Comparison of ENCODE assay signal across 8 cellular contexts in the genomic region with DNA sequence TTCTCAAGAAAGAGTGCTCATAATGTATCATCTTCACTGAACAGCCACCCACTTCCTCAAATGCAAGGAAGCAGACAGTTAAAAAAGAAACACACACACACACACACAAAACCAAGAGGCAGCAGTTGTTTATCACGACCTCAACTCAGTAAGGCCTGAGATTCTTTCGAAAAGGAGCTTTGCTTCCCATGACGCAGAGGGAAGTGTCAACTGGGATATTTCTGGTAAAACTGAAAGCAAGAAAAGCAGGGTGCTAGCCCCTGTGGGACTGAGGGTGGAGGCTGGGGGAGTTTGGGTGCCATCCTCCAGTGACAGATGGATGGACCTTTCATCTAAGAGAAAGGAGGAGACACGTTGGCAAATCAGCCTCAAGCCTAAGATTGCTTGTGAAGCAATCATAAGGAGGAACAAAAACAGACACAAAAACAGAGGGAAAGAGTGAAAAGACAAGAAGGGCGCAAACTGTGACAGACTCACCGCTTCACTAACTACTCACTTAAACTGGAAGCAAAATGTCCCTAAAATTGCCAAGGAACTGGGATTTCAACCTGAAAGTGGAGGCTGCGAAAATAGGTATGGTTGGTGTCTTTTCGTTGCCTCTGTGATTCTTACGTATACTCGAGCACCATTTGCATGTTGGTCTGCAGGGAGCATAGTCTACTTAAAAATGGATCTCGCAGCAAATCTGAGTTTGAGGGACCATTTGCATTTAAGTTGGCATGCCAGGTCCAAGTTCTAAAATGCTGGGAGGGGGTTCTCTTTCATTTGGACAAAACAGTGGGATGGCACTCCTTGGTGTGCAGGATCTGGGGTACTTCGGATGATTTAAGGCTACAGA. TPM values are rescaled to one million over a fixed set of nuclear protein-coding genes. Genes with fewer than 3 reads are reported as not detected.
DNase-seq lines count a peak whose midpoint lies in the region; ATAC-seq and TF ChIP-seq lines count a peak whose summit lies in the region.

A gene with protein sequence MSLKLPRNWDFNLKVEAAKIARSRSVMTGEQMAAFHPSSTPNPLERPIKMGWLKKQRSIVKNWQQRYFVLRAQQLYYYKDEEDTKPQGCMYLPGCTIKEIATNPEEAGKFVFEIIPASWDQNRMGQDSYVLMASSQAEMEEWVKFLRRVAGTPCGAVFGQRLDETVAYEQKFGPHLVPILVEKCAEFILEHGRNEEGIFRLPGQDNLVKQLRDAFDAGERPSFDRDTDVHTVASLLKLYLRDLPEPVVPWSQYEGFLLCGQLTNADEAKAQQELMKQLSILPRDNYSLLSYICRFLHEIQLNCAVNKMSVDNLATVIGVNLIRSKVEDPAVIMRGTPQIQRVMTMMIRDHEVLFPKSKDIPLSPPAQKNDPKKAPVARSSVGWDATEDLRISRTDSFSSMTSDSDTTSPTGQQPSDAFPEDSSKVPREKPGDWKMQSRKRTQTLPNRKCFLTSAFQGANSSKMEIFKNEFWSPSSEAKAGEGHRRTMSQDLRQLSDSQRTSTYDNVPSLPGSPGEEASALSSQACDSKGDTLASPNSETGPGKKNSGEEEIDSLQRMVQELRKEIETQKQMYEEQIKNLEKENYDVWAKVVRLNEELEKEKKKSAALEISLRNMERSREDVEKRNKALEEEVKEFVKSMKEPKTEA (plus strand): TSS at position 124 of the 838 bp plus-strand sequence. CDS start 389 bp downstream, at position 513.

- no peaks in the 10 kb centered on the region for H3K9me3 Mint-ChIP-seq in WTC11

- TF ChIP-seq CTCF in WTC11 (IDR thresholded peaks at IDR 0.05) = no peak

- peak; percentile 72 for ATAC-seq in HG02642 (IDR thresholded peaks at IDR 0.05; ENCODE audit: poor library complexity, unreplicated experiment)
- ATAC-seq in WTC11 = no peak

- no peaks in the 10 kb centered on the region for H3K4me1 ChIP-seq in rectal smooth muscle tissue (ENCODE audit: control insufficient read depth, insufficient read depth, low read length)

- H3K9ac ChIP-seq in rectal smooth muscle tissue (ENCODE audit: low read length) = peak within 1 kb of the TSS; percentile 25

- POLR2A ChIA-PET in WTC11 (lab: Charles Lee) = no interaction called here

- no peaks in the 10 kb centered on the region for H3K27me3 Mint-ChIP-seq in WTC11 (ENCODE audit: low read depth)

- H3K27ac ChIP-seq in caudate nucleus (ENCODE audit: low read depth, low read length) = peak within 1 kb of the TSS; percentile 45
- no peak within 1 kb of the TSS for H3K27ac ChIP-seq in rectal smooth muscle tissue (ENCODE audit: low read depth, low read length)

- H3K4me1 Mint-ChIP-seq in WTC11 = peaks cover 20% of the 10 kb centered on the region

- H3K4me3 ChIP-seq in rectal smooth muscle tissue (ENCODE audit: low read length) = peak within 1 kb of the TSS; percentile 42

- H3K36me3 ChIP-seq in rectal smooth muscle tissue (ENCODE audit: control insufficient read depth, insufficient read depth, low read length) = no peaks in the 10 kb centered on the region

- peak; percentile 38 for TF ChIP-seq POLR2A in GM15510 (IDR thresholded peaks at IDR 0.05; ENCODE audit: borderline replicate concordance, extremely low read depth, insufficient read length)

- DNase-seq in OCI-M1 (lab: John Stamatoyannopoulos, UW) (peak; percentile 75), caudate nucleus (lab: John Stamatoyannopoulos, UW) (peak in 4 of 61 donors; percentile 11 to 23 (median 18)), cerebellar nuclear complex (lab: John Stamatoyannopoulos, UW) (no peak), WTC11 (ENCODE audit: low spot score) (no peak)
- no peak for DNase-seq in effector CD4-positive, alpha-beta T cell

- H3K4me3 Mint-ChIP-seq in WTC11 = no peak within 1 kb of the TSS

- CTCF ChIA-PET in WTC11 (lab: Charles Lee) = interaction anchor here (0.7 to 1.6 kb wide), 3 partner anchors 17 to 247 kb away, joined by 3 to 7 read pairs (median 4); no protein-coding TSS in a partner anchor

- H3K27ac Mint-ChIP-seq in WTC11 = no peak within 1 kb of the TSS

- no peaks in the 10 kb centered on the region for H3K36me3 Mint-ChIP-seq in WTC11

- H3K27me3 ChIP-seq in rectal smooth muscle tissue (ENCODE audit: control insufficient read depth, insufficient read depth, low read length) = no peaks in the 10 kb centered on the region

TF ChIP-seq in WTC11, 78 proteins besides CTCF, POLR2A, EP300 and RAD21 (continues in another document):
- TF ChIP-seq ZBTB21 (CRISPR knock-in tag; IDR thresholded peaks at IDR 0.05; ENCODE audit: borderline replicate concordance) (no peak), SMAD4 (CRISPR knock-in tag; IDR thresholded peaks at IDR 0.05) (no peak), FOXK1 (CRISPR knock-in tag; IDR thresholded peaks at IDR 0.05) (no peak), ZNF219 (CRISPR knock-in tag; IDR thresholded peaks at IDR 0.05; ENCODE audit: borderline replicate concordance) (no peak), ETV6 (CRISPR knock-in tag; IDR thresholded peaks at IDR 0.05) (no peak), TCF7 (CRISPR knock-in tag; IDR thresholded peaks at IDR 0.05; ENCODE audit: low read depth) (no peak), GABPB1 (CRISPR knock-in tag; IDR thresholded peaks at IDR 0.05) (no peak), ZNF671 (CRISPR knock-in tag; IDR thresholded peaks at IDR 0.05) (no peak), ZNF138 (CRISPR knock-in tag; conservative IDR thresholded peaks at IDR 0.05) (no peak), IRF2 (CRISPR knock-in tag; IDR thresholded peaks at IDR 0.05; ENCODE audit: borderline replicate concordance, low read depth) (no peak), ATF1 (CRISPR knock-in tag; IDR thresholded peaks at IDR 0.05) (no peak), ZNF232 (CRISPR knock-in tag; IDR thresholded peaks at IDR 0.05) (no peak)
- TF ChIP-seq, protein P1, sequence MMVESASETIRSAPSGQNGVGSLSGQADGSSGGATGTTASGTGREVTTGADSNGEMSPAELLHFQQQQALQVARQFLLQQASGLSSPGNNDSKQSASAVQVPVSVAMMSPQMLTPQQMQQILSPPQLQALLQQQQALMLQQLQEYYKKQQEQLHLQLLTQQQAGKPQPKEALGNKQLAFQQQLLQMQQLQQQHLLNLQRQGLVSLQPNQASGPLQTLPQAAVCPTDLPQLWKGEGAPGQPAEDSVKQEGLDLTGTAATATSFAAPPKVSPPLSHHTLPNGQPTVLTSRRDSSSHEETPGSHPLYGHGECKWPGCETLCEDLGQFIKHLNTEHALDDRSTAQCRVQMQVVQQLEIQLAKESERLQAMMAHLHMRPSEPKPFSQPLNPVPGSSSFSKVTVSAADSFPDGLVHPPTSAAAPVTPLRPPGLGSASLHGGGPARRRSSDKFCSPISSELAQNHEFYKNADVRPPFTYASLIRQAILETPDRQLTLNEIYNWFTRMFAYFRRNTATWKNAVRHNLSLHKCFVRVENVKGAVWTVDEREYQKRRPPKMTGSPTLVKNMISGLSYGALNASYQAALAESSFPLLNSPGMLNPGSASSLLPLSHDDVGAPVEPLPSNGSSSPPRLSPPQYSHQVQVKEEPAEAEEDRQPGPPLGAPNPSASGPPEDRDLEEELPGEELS (CRISPR knock-in tag; IDR thresholded peaks at IDR 0.05) = no peak
- TF ChIP-seq, protein P2, sequence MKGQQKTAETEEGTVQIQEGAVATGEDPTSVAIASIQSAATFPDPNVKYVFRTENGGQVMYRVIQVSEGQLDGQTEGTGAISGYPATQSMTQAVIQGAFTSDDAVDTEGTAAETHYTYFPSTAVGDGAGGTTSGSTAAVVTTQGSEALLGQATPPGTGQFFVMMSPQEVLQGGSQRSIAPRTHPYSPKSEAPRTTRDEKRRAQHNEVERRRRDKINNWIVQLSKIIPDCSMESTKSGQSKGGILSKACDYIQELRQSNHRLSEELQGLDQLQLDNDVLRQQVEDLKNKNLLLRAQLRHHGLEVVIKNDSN (CRISPR knock-in tag; IDR thresholded peaks at IDR 0.05) = no peak
- TF ChIP-seq, protein P3, sequence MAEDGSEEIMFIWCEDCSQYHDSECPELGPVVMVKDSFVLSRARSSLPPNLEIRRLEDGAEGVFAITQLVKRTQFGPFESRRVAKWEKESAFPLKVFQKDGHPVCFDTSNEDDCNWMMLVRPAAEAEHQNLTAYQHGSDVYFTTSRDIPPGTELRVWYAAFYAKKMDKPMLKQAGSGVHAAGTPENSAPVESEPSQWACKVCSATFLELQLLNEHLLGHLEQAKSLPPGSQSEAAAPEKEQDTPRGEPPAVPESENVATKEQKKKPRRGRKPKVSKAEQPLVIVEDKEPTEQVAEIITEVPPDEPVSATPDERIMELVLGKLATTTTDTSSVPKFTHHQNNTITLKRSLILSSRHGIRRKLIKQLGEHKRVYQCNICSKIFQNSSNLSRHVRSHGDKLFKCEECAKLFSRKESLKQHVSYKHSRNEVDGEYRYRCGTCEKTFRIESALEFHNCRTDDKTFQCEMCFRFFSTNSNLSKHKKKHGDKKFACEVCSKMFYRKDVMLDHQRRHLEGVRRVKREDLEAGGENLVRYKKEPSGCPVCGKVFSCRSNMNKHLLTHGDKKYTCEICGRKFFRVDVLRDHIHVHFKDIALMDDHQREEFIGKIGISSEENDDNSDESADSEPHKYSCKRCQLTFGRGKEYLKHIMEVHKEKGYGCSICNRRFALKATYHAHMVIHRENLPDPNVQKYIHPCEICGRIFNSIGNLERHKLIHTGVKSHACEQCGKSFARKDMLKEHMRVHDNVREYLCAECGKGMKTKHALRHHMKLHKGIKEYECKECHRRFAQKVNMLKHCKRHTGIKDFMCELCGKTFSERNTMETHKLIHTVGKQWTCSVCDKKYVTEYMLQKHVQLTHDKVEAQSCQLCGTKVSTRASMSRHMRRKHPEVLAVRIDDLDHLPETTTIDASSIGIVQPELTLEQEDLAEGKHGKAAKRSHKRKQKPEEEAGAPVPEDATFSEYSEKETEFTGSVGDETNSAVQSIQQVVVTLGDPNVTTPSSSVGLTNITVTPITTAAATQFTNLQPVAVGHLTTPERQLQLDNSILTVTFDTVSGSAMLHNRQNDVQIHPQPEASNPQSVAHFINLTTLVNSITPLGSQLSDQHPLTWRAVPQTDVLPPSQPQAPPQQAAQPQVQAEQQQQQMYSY (CRISPR knock-in tag; IDR thresholded peaks at IDR 0.05) = no peak
- TF ChIP-seq, protein P4, sequence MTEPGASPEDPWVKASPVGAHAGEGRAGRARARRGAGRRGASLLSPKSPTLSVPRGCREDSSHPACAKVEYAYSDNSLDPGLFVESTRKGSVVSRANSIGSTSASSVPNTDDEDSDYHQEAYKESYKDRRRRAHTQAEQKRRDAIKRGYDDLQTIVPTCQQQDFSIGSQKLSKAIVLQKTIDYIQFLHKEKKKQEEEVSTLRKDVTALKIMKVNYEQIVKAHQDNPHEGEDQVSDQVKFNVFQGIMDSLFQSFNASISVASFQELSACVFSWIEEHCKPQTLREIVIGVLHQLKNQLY (CRISPR knock-in tag; IDR thresholded peaks at IDR 0.05) = no peak

RNA-seq across cellular contexts. Expression of the gene that starts here (rescaled TPM):
- 2.6 to 3.4 TPM (median 2.9 TPM) in 3 replicates for total RNA-seq in WTC11 (2021)
